Comparison of ENCODE assay signal across 9 cellular contexts in the genomic region with DNA sequence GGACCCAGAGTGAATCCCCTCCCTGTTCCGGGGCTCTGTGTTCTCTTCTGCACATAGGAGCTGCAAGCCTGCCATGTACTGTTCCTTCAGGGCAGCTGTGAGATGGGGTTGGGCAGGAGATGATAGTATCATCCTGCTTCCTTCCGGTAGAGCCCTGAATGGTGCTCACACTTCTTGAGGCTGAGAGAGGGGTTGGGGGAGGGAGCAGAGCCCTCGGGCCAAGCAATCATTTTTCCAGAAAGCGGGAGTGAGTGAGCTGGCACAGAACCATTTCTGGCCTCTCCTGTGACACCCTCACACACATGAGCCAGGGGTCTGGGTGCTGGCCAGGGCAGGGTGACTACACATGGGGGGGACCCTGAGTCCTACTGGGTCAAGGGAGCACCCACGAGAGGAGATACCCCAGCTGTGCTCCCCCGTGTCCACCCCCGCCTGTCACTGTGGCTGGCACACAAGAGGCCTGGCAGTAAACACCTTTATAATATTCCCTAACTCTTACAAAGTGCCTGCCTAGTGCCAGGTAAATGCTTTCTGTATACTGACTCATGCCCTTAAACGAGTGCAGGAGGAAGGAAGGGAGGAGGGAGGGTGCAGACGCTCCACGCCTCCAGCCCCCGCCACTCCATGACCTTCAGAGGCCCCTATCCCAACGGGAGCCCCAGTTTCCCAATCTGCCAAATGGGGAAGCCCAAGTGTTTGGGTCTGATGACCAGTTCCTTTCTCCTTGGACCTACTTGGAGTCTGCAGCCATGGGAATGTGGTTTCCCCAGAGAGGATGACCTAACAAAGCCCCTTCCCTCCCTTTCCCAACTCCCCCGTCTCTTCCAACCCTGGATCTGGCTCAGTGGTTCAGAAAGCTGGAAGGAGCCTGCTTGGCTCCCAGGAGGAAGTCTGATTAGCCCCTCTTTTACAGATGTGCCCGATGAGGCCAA. TPM values are rescaled to one million over a fixed set of nuclear protein-coding genes. Genes with fewer than 3 reads are reported as not detected.
DNase-seq lines count a peak whose midpoint lies in the region; ATAC-seq, FAIRE-seq and TF ChIP-seq lines count a peak whose summit lies in the region.
"Had no signal": no experiment of that assay in that cellular context is flagged by ENCODE, and none has a peak within 500 bp of the region (broad histone marks: within the 10 kb centered on the region; RNA-seq: fewer than 3 reads in every experiment).

No MANE protein-coding gene starts in this region.

- ATAC-seq in HepG2 (no peak), right lobe of liver (peak; percentile 36 to 55 (median 37))

- 68% methylated on average over 14 of the region's 14 CpGs for WGBS in liver
- WGBS in HepG2 (ENCODE audit: low lambda C conversion rate): 87% methylated on average over 13 of the region's 14 CpGs
- WGBS in right lobe of liver (ENCODE audit: insufficient coverage, low coverage, low lambda C conversion rate, missing lambda C conversion rate): 69% methylated on average over 5 of the region's 14 CpGs

- no peak for TF ChIP-seq RAD21 in liver (IDR thresholded peaks at IDR 0.05)
- no peak for TF ChIP-seq RAD21 in HepG2 (CRISPR knock-in tag; IDR thresholded peaks at IDR 0.05)

- TF ChIP-seq CTCF in liver (IDR thresholded peaks at IDR 0.05; ENCODE audit: low read depth, low read length, missing input control) (no peak), HepG2 (CRISPR knock-in tag; IDR thresholded peaks at IDR 0.05) (no peak), right lobe of liver (IDR thresholded peaks at IDR 0.05) (no peak)

- POLR2A ChIA-PET in HepG2 (lab: Yijun Ruan, JAX): interaction anchor here (0.6 kb wide), 1 partner anchor 9 kb away, joined by 3 read pairs; no protein-coding TSS in a partner anchor

- no peak overlapping the region for H2AFZ ChIP-seq in HepG2 (ENCODE audit: low read length)

- in situ Hi-C loops in HepG2 (cut with HindIII; ENCODE audit: extremely low pct_ligation_motif_present, low pct_unique_long_range_greater_than_20kb): no loop called here

- H4K20me1 ChIP-seq in HepG2 (ENCODE audit: insufficient read depth, low read length): no peaks in the 10 kb centered on the region

- no peaks in the 10 kb centered on the region for H3K79me2 ChIP-seq in HepG2 (ENCODE audit: insufficient read depth, low read length)

- no peak overlapping the region for H3K4me3 ChIP-seq in liver (ENCODE audit: low read depth in 1 of 3, low read length in 3 of 3)
- no peak overlapping the region for H3K4me3 ChIP-seq in HepG2 (replicated peaks in 1 of 3; ENCODE audit: insufficient read depth in 1 of 3, low read depth in 2 of 3, low read length in 3 of 3)
- H3K4me3 ChIP-seq in right lobe of liver: no peak overlapping the region

- H3K27me3 ChIP-seq in liver (ENCODE audit: control insufficient read depth in 4 of 4, insufficient read depth in 4 of 4, low read length in 3 of 4) (no peaks in the 10 kb centered on the region), HepG2 (ENCODE audit: control insufficient read depth in 1 of 2, insufficient read depth in 2 of 2, low read length in 2 of 2) (no peaks in the 10 kb centered on the region), right lobe of liver (no peaks in the 10 kb centered on the region)

- no peak for DNase-seq in HepG2 (ENCODE audit: low spot score)
- DNase-seq in NOMO-1 treated with dmso at 0.1 percent for 144 hours (lab: John Stamatoyannopoulos, UW; ENCODE audit: unreplicated experiment): peak; percentile 30
- DNase-seq in right lobe of liver: peak in 1 of 3 donors; percentile 59
- no peak for DNase-seq in SW 1271 (lab: John Stamatoyannopoulos, UW)
- no peak for DNase-seq in NCI-H2081 (lab: John Stamatoyannopoulos, UW)
- DNase-seq in HTR-8/SVneo (ENCODE audit: insufficient read length, low spot score): no peak

- no TSS peak for BruUV-seq in HepG2 (replicated peaks; lab: Mats Ljungman, UMichigan)

- intact Hi-C loops in HepG2 (cut with micrococcal nuclease; ENCODE audit: unreplicated experiment) (no loop called here), right lobe of liver (cut with DNase I) (no loop called here)

- H3K36me3 ChIP-seq in liver (ENCODE audit: control insufficient read depth in 4 of 4, insufficient read depth in 3 of 4, low read depth in 1 of 4, low read length in 3 of 4) (peaks cover 8 to 37% (median 20%) of the 10 kb centered on the region in 4 donors), HepG2 (replicated peaks in 1 of 2; ENCODE audit: control insufficient read depth in 1 of 2, insufficient read depth in 2 of 2, low read length in 2 of 2) (peaks cover 2 to 16% of the 10 kb centered on the region in 2 experiments; a peak in 3 of 5 replicates), right lobe of liver (peaks cover 0 to 20% (median 2%) of the 10 kb centered on the region in 4 donors)

- peaks cover 0 to 4% (median 1%) of the 10 kb centered on the region in 4 donors for H3K4me1 ChIP-seq in liver (ENCODE audit: control insufficient read depth in 4 of 4, insufficient read depth in 4 of 4, low read length in 3 of 4)
- H3K4me1 ChIP-seq in HepG2 (ENCODE audit: insufficient read depth, low read length): no peaks in the 10 kb centered on the region
- peaks cover 0 to 7% (median 0%) of the 10 kb centered on the region in 4 donors for H3K4me1 ChIP-seq in right lobe of liver

- H3K9me3 ChIP-seq in liver (ENCODE audit: control insufficient read depth in 4 of 4, low read length in 3 of 4) (no peaks in the 10 kb centered on the region), HepG2 (ENCODE audit: low read length) (no peaks in the 10 kb centered on the region), right lobe of liver (no peaks in the 10 kb centered on the region)

- H3K27ac ChIP-seq in liver (ENCODE audit: low read depth in 1 of 2, low read length in 2 of 2) (peak overlapping the region; percentile 32 to 68), HepG2 (ENCODE audit: extremely low read length, insufficient read depth, low read length) (no peak overlapping the region), angular gyrus (ENCODE audit: low read depth, low read length) (peak overlapping the region; percentile 83), right lobe of liver (peak overlapping the region; percentile 21 to 47 (median 38))

- CTCF ChIA-PET in HepG2 (lab: Yijun Ruan, JAX; ENCODE audit: low intra/inter-chr PET ratio, low total read pairs): no interaction called here

- no peak for TF ChIP-seq EP300 in HepG2 (IDR thresholded peaks at IDR 0.05; ENCODE audit: low read depth in 2 of 2, low read length in 2 of 2)
- no peak for TF ChIP-seq EP300 in HepG2 (CRISPR knock-in tag; IDR thresholded peaks at IDR 0.05; ENCODE audit: borderline replicate concordance)

- H3K9ac ChIP-seq in liver (ENCODE audit: low read depth in 1 of 2, low read length in 2 of 2) (no peak overlapping the region), HepG2 (ENCODE audit: insufficient read depth, low read depth, low read length) (no peak overlapping the region)

- no peak for TF ChIP-seq POLR2A in HepG2 (IDR thresholded peaks at IDR 0.05; ENCODE audit: insufficient read depth in 1 of 2, low read depth in 2 of 2, low read length in 2 of 2)
- no peak for TF ChIP-seq POLR2A in right lobe of liver (IDR thresholded peaks at IDR 0.05)

- no peak overlapping the region for H3K4me2 ChIP-seq in HepG2 (ENCODE audit: low read depth, low read length)

- FAIRE-seq in HepG2 (lab: Jason Lieb, UNC): no peak
- no peak for FAIRE-seq in HTR-8/SVneo (lab: Jason Lieb, UNC)
- FAIRE-seq: G401.6 had no signal

RNA-seq across cellular contexts. Expression of gene AKNA, which starts 15.5 kb away (rescaled TPM):
- total RNA-seq in liver (10 to 100 TPM in 1 of 2 donors, 1 to 10 TPM in 1; 7.2 to 31.7 TPM), HepG2 (2016; rRNA removed; fragmentation: Illumina TruSeq; extraction: Trizol) (2.5 and 3.1 TPM in 2 replicates), right lobe of liver (10 to 100 TPM in 3 of 6 experiments, 1 to 10 TPM in 3; 4.7 to 15.1 (median 9.8) TPM)
- polyA plus RNA-seq in liver (1 to 10 TPM; 4.2 to 6.6 TPM), HepG2 (2011; rRNA removed) (3.0 and 4.8 TPM in 2 replicates)
- 0.44 and 0.81 TPM in 2 replicates for total RNA-seq in HepG2 (2016; cell fraction: cytosol; rRNA removed; fragmentation: Illumina TruSeq; extraction: Trizol; ENCODE audit: low read depth)
- total RNA-seq in HepG2 (2016; cell fraction: insoluble cytoplasmic fraction; rRNA removed; fragmentation: Illumina TruSeq; extraction: Trizol): 2.1 and 3.1 TPM in 2 replicates
- 1.4 and 1.9 TPM in 2 replicates for total RNA-seq in HepG2 (2016; cell fraction: membrane; rRNA removed; fragmentation: Illumina TruSeq; extraction: Trizol)
- 2.4 and 2.8 TPM in 2 replicates for total RNA-seq in HepG2 (2016; cell fraction: nucleus; rRNA removed; fragmentation: Illumina TruSeq; extraction: Trizol)
- 2.1 and 2.5 TPM in 2 replicates for polyA plus RNA-seq in HepG2 (2011; cell fraction: cytosol; rRNA removed)
- 15.0 and 15.5 TPM in 2 replicates for polyA plus RNA-seq in HepG2 (2011; cell fraction: nucleus; rRNA removed)
- 4.7 and 7.6 TPM in 2 replicates for polyA plus RNA-seq in HepG2 (2012)
- polyA plus RNA-seq in HepG2 (2016; cell fraction: cytosol; fragmentation: Illumina TruSeq; extraction: Trizol; ENCODE audit: low read depth): 0.41 and 0.43 TPM in 2 replicates
- 2.0 and 3.7 TPM in 2 replicates for polyA plus RNA-seq in HepG2 (2016; cell fraction: insoluble cytoplasmic fraction; fragmentation: Illumina TruSeq; extraction: Trizol; ENCODE audit: low read depth)
- polyA plus RNA-seq in HepG2 (2016; cell fraction: membrane; fragmentation: Illumina TruSeq; extraction: Trizol; ENCODE audit: low read depth): 1.1 and 1.4 TPM in 2 replicates
- 6.0 and 6.2 TPM in 2 replicates for polyA plus RNA-seq in HepG2 (2016; cell fraction: nucleus; fragmentation: Illumina TruSeq; extraction: Trizol; ENCODE audit: insufficient read depth, low read depth)
- polyA minus RNA-seq in HepG2 (2011; rRNA and poly(A)+ RNA removed; ENCODE audit: low replicate concordance): 7.8 and 7.9 TPM in 2 replicates
- 3.5 and 3.7 TPM in 2 replicates for polyA minus RNA-seq in HepG2 (2011; cell fraction: cytosol; rRNA and poly(A)+ RNA removed)
- polyA minus RNA-seq in HepG2 (2011; cell fraction: nucleus; rRNA and poly(A)+ RNA removed): 12.0 and 15.4 TPM in 2 replicates

RNA-seq across cellular contexts. Expression of gene ORM2, which starts 42.6 kb away (rescaled TPM):
- total RNA-seq in liver: 1,000 to 10,000 TPM in 1 of 2 donors, 100 to 1,000 TPM in 1; 276 to 4,866 TPM
- 1,000 to 10,000 TPM; 5,754 to 7,373 TPM for polyA plus RNA-seq in liver
- 283 and 565 TPM in 2 replicates for total RNA-seq in HepG2 (2016; rRNA removed; fragmentation: Illumina TruSeq; extraction: Trizol)
- 120 and 126 TPM in 2 replicates for total RNA-seq in HepG2 (2016; cell fraction: cytosol; rRNA removed; fragmentation: Illumina TruSeq; extraction: Trizol; ENCODE audit: low read depth)
- total RNA-seq in HepG2 (2016; cell fraction: insoluble cytoplasmic fraction; rRNA removed; fragmentation: Illumina TruSeq; extraction: Trizol): 282 and 590 TPM in 2 replicates
- total RNA-seq in HepG2 (2016; cell fraction: membrane; rRNA removed; fragmentation: Illumina TruSeq; extraction: Trizol): 75.1 and 75.6 TPM in 2 replicates
- 420 and 454 TPM in 2 replicates for total RNA-seq in HepG2 (2016; cell fraction: nucleus; rRNA removed; fragmentation: Illumina TruSeq; extraction: Trizol)
- polyA plus RNA-seq in HepG2 (2011; rRNA removed): 824 and 855 TPM in 2 replicates
- polyA plus RNA-seq in HepG2 (2011; cell fraction: cytosol; rRNA removed): 632 and 711 TPM in 2 replicates
- polyA plus RNA-seq in HepG2 (2011; cell fraction: nucleus; rRNA removed): 207 and 253 TPM in 2 replicates
- 237 and 362 TPM in 2 replicates for polyA plus RNA-seq in HepG2 (2012)
- 125 and 138 TPM in 2 replicates for polyA plus RNA-seq in HepG2 (2016; cell fraction: cytosol; fragmentation: Illumina TruSeq; extraction: Trizol; ENCODE audit: low read depth)
- 293 and 314 TPM in 2 replicates for polyA plus RNA-seq in HepG2 (2016; cell fraction: insoluble cytoplasmic fraction; fragmentation: Illumina TruSeq; extraction: Trizol; ENCODE audit: low read depth)
- 75.7 and 76.3 TPM in 2 replicates for polyA plus RNA-seq in HepG2 (2016; cell fraction: membrane; fragmentation: Illumina TruSeq; extraction: Trizol; ENCODE audit: low read depth)
- polyA plus RNA-seq in HepG2 (2016; cell fraction: nucleus; fragmentation: Illumina TruSeq; extraction: Trizol; ENCODE audit: insufficient read depth, low read depth): 731 and 821 TPM in 2 replicates
- 257 TPM in 1 of 2 replicates, not detected in the other for polyA minus RNA-seq in HepG2 (2011; rRNA and poly(A)+ RNA removed; ENCODE audit: low replicate concordance)
- 147 and 150 TPM in 2 replicates for polyA minus RNA-seq in HepG2 (2011; cell fraction: cytosol; rRNA and poly(A)+ RNA removed)
- 41.2 and 60.7 TPM in 2 replicates for polyA minus RNA-seq in HepG2 (2011; cell fraction: nucleus; rRNA and poly(A)+ RNA removed)
- total RNA-seq in right lobe of liver: 1,000 to 10,000 TPM; 3,162 to 5,107 (median 3,869) TPM

RNA-seq across cellular contexts. Expression of gene ORM1, which starts 49.4 kb away (rescaled TPM):
- over 10,000 TPM in 1 of 2 donors, 1,000 to 10,000 TPM in 1; 1,297 to 35,782 TPM for total RNA-seq in liver
- polyA plus RNA-seq in liver: over 10,000 TPM; 38,408 to 69,591 TPM
- 327 and 699 TPM in 2 replicates for total RNA-seq in HepG2 (2016; rRNA removed; fragmentation: Illumina TruSeq; extraction: Trizol)
- 148 and 154 TPM in 2 replicates for total RNA-seq in HepG2 (2016; cell fraction: cytosol; rRNA removed; fragmentation: Illumina TruSeq; extraction: Trizol; ENCODE audit: low read depth)
- 343 and 706 TPM in 2 replicates for total RNA-seq in HepG2 (2016; cell fraction: insoluble cytoplasmic fraction; rRNA removed; fragmentation: Illumina TruSeq; extraction: Trizol)
- 103 and 109 TPM in 2 replicates for total RNA-seq in HepG2 (2016; cell fraction: membrane; rRNA removed; fragmentation: Illumina TruSeq; extraction: Trizol)
- total RNA-seq in HepG2 (2016; cell fraction: nucleus; rRNA removed; fragmentation: Illumina TruSeq; extraction: Trizol): 507 and 557 TPM in 2 replicates
- 1,180 and 1,355 TPM in 2 replicates for polyA plus RNA-seq in HepG2 (2011; rRNA removed)
- polyA plus RNA-seq in HepG2 (2011; cell fraction: cytosol; rRNA removed): 1,385 and 1,736 TPM in 2 replicates
- 375 and 530 TPM in 2 replicates for polyA plus RNA-seq in HepG2 (2011; cell fraction: nucleus; rRNA removed)
- polyA plus RNA-seq in HepG2 (2012): 373 and 660 TPM in 2 replicates
- 188 and 210 TPM in 2 replicates for polyA plus RNA-seq in HepG2 (2016; cell fraction: cytosol; fragmentation: Illumina TruSeq; extraction: Trizol; ENCODE audit: low read depth)
- 388 and 407 TPM in 2 replicates for polyA plus RNA-seq in HepG2 (2016; cell fraction: insoluble cytoplasmic fraction; fragmentation: Illumina TruSeq; extraction: Trizol; ENCODE audit: low read depth)
- 103 and 105 TPM in 2 replicates for polyA plus RNA-seq in HepG2 (2016; cell fraction: membrane; fragmentation: Illumina TruSeq; extraction: Trizol; ENCODE audit: low read depth)
- polyA plus RNA-seq in HepG2 (2016; cell fraction: nucleus; fragmentation: Illumina TruSeq; extraction: Trizol; ENCODE audit: insufficient read depth, low read depth): 956 and 1,026 TPM in 2 replicates
- 0.30 and 495 TPM in 2 replicates for polyA minus RNA-seq in HepG2 (2011; rRNA and poly(A)+ RNA removed; ENCODE audit: low replicate concordance)
- 195 and 257 TPM in 2 replicates for polyA minus RNA-seq in HepG2 (2011; cell fraction: cytosol; rRNA and poly(A)+ RNA removed)
- polyA minus RNA-seq in HepG2 (2011; cell fraction: nucleus; rRNA and poly(A)+ RNA removed): 78.8 and 152 TPM in 2 replicates
- total RNA-seq in right lobe of liver: over 10,000 TPM; 11,577 to 28,471 (median 22,756) TPM
